In genomic region chr10:7703140-7703539, GRCh38 we compare ENCODE assay signal across 1 cellular context.
TF ChIP-seq lines count a peak whose summit lies in the region.

TSS of gene ITIH2 (plus strand) at chr10:7703316. CDS start at chr10:7703435, 119 bp downstream.

TF ChIP-seq in HepG2, 621 proteins besides CTCF, POLR2A, EP300 and RAD21 (continued from another document and continues in another):
- TF ChIP-seq STAT6 (CRISPR knock-in tag; IDR thresholded peaks at IDR 0.05; ENCODE audit: borderline replicate concordance) (no peak), SMARCC2 (IDR thresholded peaks at IDR 0.05) (no peak), ZNF644 (CRISPR knock-in tag; IDR thresholded peaks at IDR 0.05; ENCODE audit: low read depth) (no peak), ZNF367 (CRISPR knock-in tag; IDR thresholded peaks at IDR 0.05; ENCODE audit: borderline replicate concordance) (no peak), SP140L (CRISPR knock-in tag; IDR thresholded peaks at IDR 0.05; ENCODE audit: borderline replicate concordance) (0 out of 2 replicates have a peak, but pooled peaks have one; percentile 40), MYPOP (CRISPR knock-in tag; IDR thresholded peaks at IDR 0.05) (no peak), ATF7-NPFF (CRISPR knock-in tag; IDR thresholded peaks at IDR 0.05; ENCODE audit: low read depth) (no peak), ZSCAN22 (CRISPR knock-in tag; IDR thresholded peaks at IDR 0.05) (no peak), NFE2L2 (IDR thresholded peaks at IDR 0.05; ENCODE audit: low read length) (no peak), TP53 (CRISPR knock-in tag; conservative IDR thresholded peaks at IDR 0.05) (no peak), SPEN (CRISPR knock-in tag; IDR thresholded peaks at IDR 0.05; ENCODE audit: low read depth) (no peak), BRCA1 (CRISPR knock-in tag; IDR thresholded peaks at IDR 0.05) (no peak), ZHX2 (IDR thresholded peaks at IDR 0.05; ENCODE audit: low read depth) (no peak), ZHX2 (CRISPR knock-in tag; IDR thresholded peaks at IDR 0.05; ENCODE audit: borderline replicate concordance) (no peak), EEA1 (CRISPR knock-in tag; IDR thresholded peaks at IDR 0.05; ENCODE audit: borderline replicate concordance) (no peak), RARG (CRISPR knock-in tag; IDR thresholded peaks at IDR 0.05; ENCODE audit: low read depth) (no peak), ZBTB1 (CRISPR knock-in tag; IDR thresholded peaks at IDR 0.05; ENCODE audit: borderline replicate concordance) (no peak), NFE2 (CRISPR knock-in tag; IDR thresholded peaks at IDR 0.05) (no peak), MYC (CRISPR knock-in tag; IDR thresholded peaks at IDR 0.05; ENCODE audit: borderline replicate concordance) (no peak), ZGPAT (CRISPR knock-in tag; IDR thresholded peaks at IDR 0.05) (peak; percentile 60), SMAD3 (CRISPR knock-in tag; IDR thresholded peaks at IDR 0.05) (no peak), NFAT5 (CRISPR knock-in tag; IDR thresholded peaks at IDR 0.05) (no peak), ATF4 (CRISPR knock-in tag; IDR thresholded peaks at IDR 0.05) (no peak), ZNF335 (CRISPR knock-in tag; IDR thresholded peaks at IDR 0.05) (no peak), WIZ (CRISPR knock-in tag; IDR thresholded peaks at IDR 0.05) (no peak), ELK4 (CRISPR knock-in tag; IDR thresholded peaks at IDR 0.05; ENCODE audit: borderline replicate concordance) (no peak), DNMT3B (CRISPR knock-in tag; conservative IDR thresholded peaks at IDR 0.05) (no peak), ZNF879 (CRISPR knock-in tag; IDR thresholded peaks at IDR 0.05) (no peak), RBM22 (optimal IDR thresholded peaks at IDR 0.05; ENCODE audit: low read length) (no peak), BATF2 (CRISPR knock-in tag; IDR thresholded peaks at IDR 0.05) (no peak), HBP1 (CRISPR knock-in tag; IDR thresholded peaks at IDR 0.05; ENCODE audit: low read depth) (no peak), MYNN (CRISPR knock-in tag; IDR thresholded peaks at IDR 0.05; ENCODE audit: low read depth) (no peak), ZNF224 (CRISPR knock-in tag; IDR thresholded peaks at IDR 0.05) (no peak), FUBP1 (CRISPR knock-in tag; IDR thresholded peaks at IDR 0.05; ENCODE audit: borderline replicate concordance) (no peak), KLF13 (CRISPR knock-in tag; IDR thresholded peaks at IDR 0.05) (no peak), NCOR1 (IDR thresholded peaks at IDR 0.05; ENCODE audit: borderline replicate concordance, low read length) (no peak; the same call in 1 of the 2 replicates), TOPORS (CRISPR knock-in tag; IDR thresholded peaks at IDR 0.05) (no peak)
